In genomic region chr18:3281456-3282400, GRCh38 we compare ENCODE assay signal across 8 cellular contexts. TPM values are rescaled to one million over a fixed set of nuclear protein-coding genes. Genes with fewer than 3 reads are reported as not detected.
A peak's percentile ranks its signal among the peaks of the same experiment; 100 is the strongest.
DNase-seq lines count a peak whose midpoint lies in the region; ATAC-seq and TF ChIP-seq lines count a peak whose summit lies in the region.

No MANE protein-coding gene starts in this region.

- DNase-seq in DMS153 treated with DMSO at 0.1 percent for 48 hours (lab: John Stamatoyannopoulos, UW; ENCODE audit: unreplicated experiment): peak; percentile 48
- DNase-seq in NCI-H2196 (lab: John Stamatoyannopoulos, UW; ENCODE audit: unreplicated experiment): peak; percentile 96
- DNase-seq in activated naive CD8-positive, alpha-beta T cell treated with anti-CD3 and anti-CD28 coated beads, Interleukin-2, amount 50 U/mL, for 24 hours: no peak
- no peak for DNase-seq in heart left ventricle
- peak; percentile 81 for DNase-seq in renal cortical epithelial cell (ENCODE audit: low read depth)
- no peak for DNase-seq in stimulated activated CD4-positive, alpha-beta T cell treated with anti-CD3 and anti-CD28 coated beads, Interleukin-4, amount 100 ng/mL, for 1 hour
- no peak for DNase-seq in NK-92 treated with Interleukin-12 subunit alpha and Interleukin-12 subunit beta, amount 100 ng/mL, for 24 hours (lab: John Stamatoyannopoulos, UW)

- H3K4me3 Mint-ChIP-seq in activated naive CD8-positive, alpha-beta T cell treated with anti-CD3 and anti-CD28 coated beads, Interleukin-2, amount 50 U/mL, for 24 hours: no peak overlapping the region

- H3K27me3 ChIP-seq in heart left ventricle: no peaks in the 10 kb centered on the region

- no peak overlapping the region for H3K4me3 ChIP-seq in HEK293 (ENCODE audit: low read depth, low read length)
- no peak overlapping the region for H3K4me3 ChIP-seq in heart left ventricle

- H3K27ac ChIP-seq in HEK293 (ENCODE audit: extremely low read depth, low read depth, low read length): no peak overlapping the region
- H3K27ac ChIP-seq in heart left ventricle: peak overlapping the region in 6 of 12 donors; percentile 9 to 56 (median 51)

- H3K27me3 Mint-ChIP-seq in activated naive CD8-positive, alpha-beta T cell treated with anti-CD3 and anti-CD28 coated beads, Interleukin-2, amount 50 U/mL, for 24 hours: no peaks in the 10 kb centered on the region

- H3K4me1 Mint-ChIP-seq in activated naive CD8-positive, alpha-beta T cell treated with anti-CD3 and anti-CD28 coated beads, Interleukin-2, amount 50 U/mL, for 24 hours: peaks cover 14% of the 10 kb centered on the region

- no peaks in the 10 kb centered on the region for H3K9me3 ChIP-seq in HEK293 (ENCODE audit: control insufficient read depth, insufficient read depth, low read depth, low read length)
- H3K9me3 ChIP-seq in heart left ventricle: no peaks in the 10 kb centered on the region

- H3K9me3 Mint-ChIP-seq in activated naive CD8-positive, alpha-beta T cell treated with anti-CD3 and anti-CD28 coated beads, Interleukin-2, amount 50 U/mL, for 24 hours: no peaks in the 10 kb centered on the region

- intact Hi-C loops in heart left ventricle (cut with DNase I): loop anchor here in 9 of 10 donors (1.0 to 10.0 kb wide), 18 partner anchors 166 to 716 kb away; partner anchors contain the start of gene TGIF1 (in 1 of the 9)

- peaks cover 11% of the 10 kb centered on the region for H3K36me3 Mint-ChIP-seq in activated naive CD8-positive, alpha-beta T cell treated with anti-CD3 and anti-CD28 coated beads, Interleukin-2, amount 50 U/mL, for 24 hours (ENCODE audit: low read depth)

- H3K27ac Mint-ChIP-seq in activated naive CD8-positive, alpha-beta T cell treated with anti-CD3 and anti-CD28 coated beads, Interleukin-2, amount 50 U/mL, for 24 hours: no peak overlapping the region

- no peaks in the 10 kb centered on the region for H3K4me1 ChIP-seq in HEK293 (ENCODE audit: control insufficient read depth, insufficient read depth, low read length)
- H3K4me1 ChIP-seq in heart left ventricle: peaks cover 0 to 22% (median 9%) of the 10 kb centered on the region in 12 donors

- no peak for TF ChIP-seq POLR2A in heart left ventricle (IDR thresholded peaks at IDR 0.05)

- TF ChIP-seq CTCF in HEK293 (tag by site-specific recombination; IDR thresholded peaks at IDR 0.05) (peak; percentile 36; the same call in 1 of the 2 replicates), heart left ventricle (IDR thresholded peaks at IDR 0.05) (peak; percentile 55 to 83 (median 75))

- peak; percentile 73 for ATAC-seq in activated naive CD8-positive, alpha-beta T cell treated with anti-CD3 and anti-CD28 coated beads, Interleukin-2, amount 50 U/mL, for 24 hours
- peak; percentile 73 to 85 (median 82) for ATAC-seq in heart left ventricle

- H3K36me3 ChIP-seq in HEK293 (ENCODE audit: control insufficient read depth in 2 of 2, insufficient read depth in 1 of 2, low read length in 2 of 2) (peaks cover 4 to 15% of the 10 kb centered on the region in 2 experiments), heart left ventricle (peaks cover 0 to 27% (median 23%) of the 10 kb centered on the region in 9 donors)

- POLR2A ChIA-PET in HEK293 (lab: Yijun Ruan, JAX): interaction anchor here (0.5 to 2.1 kb wide), 6 partner anchors 15 to 384 kb away, joined by 3 to 6 read pairs (median 3); no protein-coding TSS in a partner anchor

- CTCF ChIA-PET in HEK293 (lab: Yijun Ruan, JAX): interaction anchor here (0.5 to 8.1 kb wide), 30 partner anchors 10 to 717 kb away, joined by 3 to 167 read pairs (median 5); no protein-coding TSS in a partner anchor

- WGBS in heart left ventricle, 4 donors: 6 to 20% (median 14%) methylated on average over 2 of the region's 2 CpGs

TF ChIP-seq in HEK293, 187 proteins besides CTCF, POLR2A, EP300 and RAD21:
- TF ChIP-seq ZNF654 (tag by site-specific recombination; IDR thresholded peaks at IDR 0.05; ENCODE audit: low read depth) (peak; percentile 91), ZNF513 (tag by site-specific recombination; IDR thresholded peaks at IDR 0.05) (peak; percentile 63), ZNF530 (tag by site-specific recombination; IDR thresholded peaks at IDR 0.05; ENCODE audit: low read depth) (no peak), ZFP37 (tag by site-specific recombination; IDR thresholded peaks at IDR 0.05) (no peak), ZNF555 (tag by site-specific recombination; conservative IDR thresholded peaks at IDR 0.05) (no peak), ZNF416 (tag by site-specific recombination; IDR thresholded peaks at IDR 0.05) (no peak), ZBTB26 (tag by site-specific recombination; optimal IDR thresholded peaks at IDR 0.05) (no peak), TRIM28 (IDR thresholded peaks at IDR 0.05; ENCODE audit: borderline replicate concordance, low read length) (no peak), IKZF3 (tag by site-specific recombination; IDR thresholded peaks at IDR 0.05) (no peak), SP3 (tag by site-specific recombination; IDR thresholded peaks at IDR 0.05) (no peak), ZNF366 (tag by site-specific recombination; conservative IDR thresholded peaks at IDR 0.05) (peak; percentile 75), ZNF2 (tag by site-specific recombination; IDR thresholded peaks at IDR 0.05) (no peak), ZNF639 (tag by site-specific recombination; IDR thresholded peaks at IDR 0.05) (no peak)

RNA-seq across cellular contexts. Expression of gene MYL12B, which starts 19.8 kb away (rescaled TPM):
- total RNA-seq in heart left ventricle: 100 to 1,000 TPM; 185 to 292 (median 210) TPM
- 100 to 1,000 TPM; 317 to 462 TPM for polyA plus RNA-seq in heart left ventricle
- 689 and 1,114 TPM in 2 replicates for total RNA-seq in renal cortical epithelial cell

RNA-seq across cellular contexts. Expression of gene MYL12A, which starts 34.1 kb away (rescaled TPM):
- total RNA-seq in heart left ventricle: 1,000 to 10,000 TPM; 1,642 to 7,537 (median 4,549) TPM
- 1,000 to 10,000 TPM; 2,104 to 2,994 TPM for polyA plus RNA-seq in heart left ventricle
- 907 and 2,004 TPM in 2 replicates for total RNA-seq in renal cortical epithelial cell

Comparison
In these comparisons a context has a peak if more than half of its experiments do, and no peak if none do; other contexts are left out.
1. DNase-seq: peak in DMS153 treated with DMSO at 0.1 percent for 48 hours (single experiment), NCI-H2196 (single experiment) and renal cortical epithelial cell (single experiment); none in activated naive CD8-positive, alpha-beta T cell treated with anti-CD3 and anti-CD28 coated beads, Interleukin-2, amount 50 U/mL, for 24 hours (single experiment), heart left ventricle (0 of 5), stimulated activated CD4-positive, alpha-beta T cell treated with anti-CD3 and anti-CD28 coated beads, Interleukin-4, amount 100 ng/mL, for 1 hour (single experiment) and NK-92 treated with Interleukin-12 subunit alpha and Interleukin-12 subunit beta, amount 100 ng/mL, for 24 hours (single experiment).